20 cellular contexts compared by ENCODE assay signal in the genomic region with DNA sequence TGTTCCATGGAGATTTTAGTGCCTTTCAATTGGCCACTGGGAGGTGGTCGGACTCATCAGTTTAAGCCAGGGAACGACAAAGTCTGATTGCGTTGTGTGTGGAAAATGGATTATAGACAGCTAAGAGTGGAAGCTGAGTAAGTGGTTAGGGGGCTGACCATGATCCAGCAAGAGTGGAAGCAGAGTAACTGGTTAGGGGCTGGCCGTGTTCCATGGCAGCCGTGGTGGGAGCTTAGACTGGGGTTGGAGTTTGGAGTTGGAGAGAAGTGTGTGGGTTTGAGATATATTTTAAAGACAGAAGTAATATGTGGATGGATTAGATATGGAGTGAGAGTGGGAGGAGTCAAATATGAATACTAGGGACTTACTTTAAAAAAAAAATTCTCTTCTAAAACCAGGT. TPM values are rescaled to one million over a fixed set of nuclear protein-coding genes. Genes with fewer than 3 reads are reported as not detected.
"Had no signal": no experiment of that assay in that cellular context is flagged by ENCODE, and none has a peak within 500 bp of the region (broad histone marks: within the 10 kb centered on the region; RNA-seq: fewer than 3 reads in every experiment).

No MANE protein-coding gene starts in this region.

- H3K27me3 Mint-ChIP-seq: activated B cell treated with CpG ODN at 0.5 μM for 24 hours; activated CD4-positive, alpha-beta T cell treated with anti-CD3 and anti-CD28 coated beads, Interleukin-2, amount 10 ng/mL, durations not matched to agents 24 days and 14 days; activated naive CD8-positive, alpha-beta T cell treated with anti-CD3 and anti-CD28 coated beads, Interleukin-2, amount 10 ng/mL, durations not matched to agents 7 days and 5 days; progenitor cell of endocrine pancreas had no signal

- H3K9me3 Mint-ChIP-seq: activated B cell treated with CpG ODN at 0.5 μM for 24 hours; activated CD4-positive, alpha-beta T cell treated with anti-CD3 and anti-CD28 coated beads, Interleukin-2, amount 10 ng/mL, durations not matched to agents 24 days and 14 days; activated naive CD8-positive, alpha-beta T cell treated with anti-CD3 and anti-CD28 coated beads, Interleukin-2, amount 10 ng/mL, durations not matched to agents 7 days and 5 days had no signal

- H3K27me3 ChIP-seq: hepatocyte, left lung, right atrium auricular region, transverse colon had no signal

- H3K27ac Mint-ChIP-seq: activated B cell treated with CpG ODN at 0.5 μM for 24 hours; activated naive CD8-positive, alpha-beta T cell treated with anti-CD3 and anti-CD28 coated beads, Interleukin-2, amount 10 ng/mL, durations not matched to agents 7 days and 5 days; progenitor cell of endocrine pancreas had no signal

- ATAC-seq: left lung had no signal

- DNase-seq: activated B cell treated with CpG ODN at 0.5 μM for 24 hours; activated CD4-positive, alpha-beta T cell treated with anti-CD3 and anti-CD28 coated beads, Interleukin-2, amount 10 ng/mL, durations not matched to agents 24 days and 14 days; activated CD8-positive, alpha-beta memory T cell treated with anti-CD3 and anti-CD28 coated beads for 24 hours; activated gamma-delta T cell; activated naive CD8-positive, alpha-beta T cell treated with anti-CD3 and anti-CD28 coated beads, Interleukin-2, amount 10 ng/mL, durations not matched to agents 7 days and 5 days; aorta; left lung; mammary epithelial cell; stimulated activated CD4-positive, alpha-beta T cell treated with anti-CD3 and anti-CD28 coated beads, Interleukin-15, amount 100 ng/mL, for 24 hours; stimulated activated CD4-positive, alpha-beta T cell treated with anti-CD3 and anti-CD28 coated beads, Interleukin-4, amount 100 ng/mL, for 24 hours; stimulated activated naive CD4-positive, alpha-beta T cell treated with Interleukin-2 at 50 U/mL for 16 hours; transverse colon had no signal

- H3K27ac ChIP-seq: hepatocyte, left lung, right atrium auricular region, skin epidermis, transverse colon had no signal

- H3K4me3 Mint-ChIP-seq: activated B cell treated with CpG ODN at 0.5 μM for 24 hours; activated CD4-positive, alpha-beta T cell treated with anti-CD3 and anti-CD28 coated beads, Interleukin-2, amount 10 ng/mL, durations not matched to agents 24 days and 14 days; activated naive CD8-positive, alpha-beta T cell treated with anti-CD3 and anti-CD28 coated beads, Interleukin-2, amount 10 ng/mL, durations not matched to agents 7 days and 5 days had no signal

- FAIRE-seq: bronchial epithelial cell, colon, keratinocyte had no signal

- H3K9me3 ChIP-seq: left lung, right atrium auricular region, transverse colon had no signal

- H3K4me2 ChIP-seq: hepatocyte had no signal

- H3K4me3 ChIP-seq: hepatocyte, left lung, right atrium auricular region, skin epidermis, transverse colon had no signal

- H2AFZ ChIP-seq: hepatocyte had no signal

RNA-seq across cellular contexts. Expression of a gene that starts 41.7 kb away (rescaled TPM):
- total RNA-seq: activated B cell treated with CpG ODN at 0.5 μM for 24 hours; activated CD4-positive, alpha-beta T cell treated with anti-CD3 and anti-CD28 coated beads, Interleukin-2, amount 10 ng/mL, durations not matched to agents 24 days and 14 days; activated naive CD8-positive, alpha-beta T cell treated with anti-CD3 and anti-CD28 coated beads, Interleukin-2, amount 10 ng/mL, durations not matched to agents 7 days and 5 days; bronchial epithelial cell; T-helper 2 cell treated with Interferon-gamma antibody and Interleukin-4, amounts not matched to agents 100 ng/mL and 5 ng/mL, for 36 hours had no signal
- polyA plus RNA-seq: aorta had no signal
